8 cellular contexts compared by ENCODE assay signal in genomic region chr7:90346326-90347125, GRCh38. TPM values are rescaled to one million over a fixed set of nuclear protein-coding genes. Genes with fewer than 3 reads are reported as not detected.
DNase-seq lines count a peak whose midpoint lies in the region; ATAC-seq, FAIRE-seq and TF ChIP-seq lines count a peak whose summit lies in the region.

TSS of gene GTPBP10 (plus strand) at chr7:90346716. CDS start at chr7:90346742, 26 bp downstream.

- peaks cover 6% of the 10 kb centered on the region for H3K4me1 ChIP-seq in keratinocyte (ENCODE audit: control insufficient read depth, extremely low read depth, insufficient read depth, low read length)

- H4K20me1 ChIP-seq in keratinocyte (ENCODE audit: control insufficient read depth, extremely low read depth, insufficient read depth, low read length): no peaks in the 10 kb centered on the region

- peak within 1 kb of the TSS; percentile 97 for H3K4me2 ChIP-seq in keratinocyte (ENCODE audit: control insufficient read depth, extremely low read depth, insufficient read depth, low read depth, low read length)

- no peaks in the 10 kb centered on the region for H3K9me1 ChIP-seq in keratinocyte (ENCODE audit: control insufficient read depth, extremely low read depth, insufficient read depth, low read length)

- H3K9ac ChIP-seq in keratinocyte (ENCODE audit: control insufficient read depth, extremely low read depth, insufficient read depth, low read length): peak within 1 kb of the TSS; percentile 96

- H3K4me3 ChIP-seq in keratinocyte (ENCODE audit: control insufficient read depth in 2 of 3, extremely low read depth in 1 of 3, insufficient read depth in 2 of 3, low read depth in 1 of 3, low read length in 3 of 3): peak within 1 kb of the TSS; percentile 80 to 93 (median 88)

- peak; percentile 97 for ATAC-seq in GM19035 (IDR thresholded peaks at IDR 0.05; ENCODE audit: unreplicated experiment)
- peak; percentile 96 for ATAC-seq in HG03354 (IDR thresholded peaks at IDR 0.05; ENCODE audit: poor library complexity, severe bottlenecking, unreplicated experiment)
- ATAC-seq in activated CD4-positive, CD25-positive, alpha-beta regulatory T cell treated with anti-CD3 and anti-CD28 coated beads, Interleukin-2, amount 50 U/mL, for 24 hours: peak; percentile 91 to 94

- peak; percentile 74 for FAIRE-seq in keratinocyte (lab: Jason Lieb, UNC)

- no peaks in the 10 kb centered on the region for H3K9me3 ChIP-seq in keratinocyte (ENCODE audit: control insufficient read depth, low read depth, low read length)

- H3K27me3 ChIP-seq in keratinocyte (ENCODE audit: control insufficient read depth, extremely low read depth, insufficient read depth, low read length): no peaks in the 10 kb centered on the region

- peaks cover 0 to 3% of the 10 kb centered on the region in 2 experiments for H3K36me3 ChIP-seq in keratinocyte (ENCODE audit: control insufficient read depth in 2 of 2, extremely low read depth in 1 of 2, insufficient read depth in 2 of 2, low read length in 2 of 2)

- H3K79me2 ChIP-seq in keratinocyte (ENCODE audit: control insufficient read depth, insufficient read depth, low read length): peaks cover 47% of the 10 kb centered on the region

- peak within 1 kb of the TSS; percentile 94 for H3K27ac ChIP-seq in keratinocyte (ENCODE audit: control insufficient read depth, insufficient read depth, low read length)

- DNase-seq in AML-193 (lab: John Stamatoyannopoulos, UW): peak; percentile 90 to 94
- peak; percentile 88 to 93 for DNase-seq in NCI-H446 (lab: John Stamatoyannopoulos, UW)
- peak; percentile 28 to 76 for DNase-seq in cerebellar nuclear complex (lab: John Stamatoyannopoulos, UW)
- DNase-seq in keratinocyte (ENCODE audit: low read depth, low spot score): peak; percentile 45
- DNase-seq in stimulated activated CD4-positive, alpha-beta T cell treated with anti-CD3 and anti-CD28 coated beads, Interleukin-15, amount 100 ng/mL, for 1 hour (ENCODE audit: low read depth in 1 of 2, low spot score in 1 of 2): peak; percentile 83 to 94

- dilution Hi-C loops in keratinocyte (cut with MboI; ENCODE audit: extremely low pct_ligation_motif_present, low sequenced_read_pairs): no loop called here

- TF ChIP-seq CTCF in keratinocyte (optimal IDR thresholded peaks at IDR 0.05 in 1 of 3, IDR thresholded peaks at IDR 0.05 in 1 of 3, conservative IDR thresholded peaks at IDR 0.05 in 1 of 3; ENCODE audit: extremely low read depth in 1 of 3, insufficient read depth in 2 of 3, low read length in 3 of 3): peak; percentile 82 to 90 (median 83)

- peak within 1 kb of the TSS; percentile 99 for H2AFZ ChIP-seq in keratinocyte (ENCODE audit: control insufficient read depth, low read length)

RNA-seq across cellular contexts. Expression of gene GTPBP10, which starts in this region (rescaled TPM):
- 14.0 to 26.6 TPM (median 17.0 TPM) in 3 replicates for polyA plus RNA-seq in keratinocyte
- 15.5 TPM for polyA plus RNA-seq in keratinocyte (2011; ENCODE audit: low read depth)
- polyA plus RNA-seq in keratinocyte (2011; cell fraction: cytosol; rRNA removed): 14.5 and 27.0 TPM in 2 replicates
- 20.3 and 28.4 TPM in 2 replicates for polyA plus RNA-seq in keratinocyte (2011; cell fraction: nucleus; rRNA removed)
- 13.9 and 20.8 TPM in 2 replicates for polyA plus RNA-seq in keratinocyte (2012; ENCODE audit: low replicate concordance)
- 0.46 to 11.9 TPM (median 6.0 TPM) in 3 replicates for polyA minus RNA-seq in keratinocyte
- polyA minus RNA-seq in keratinocyte (2011; cell fraction: cytosol; rRNA and poly(A)+ RNA removed): 2.7 TPM
- polyA minus RNA-seq in keratinocyte (2011; cell fraction: nucleus; rRNA and poly(A)+ RNA removed): 5.4 and 14.2 TPM in 2 replicates

Comparison
In these comparisons a context has a peak if more than half of its experiments do, and no peak if none do; other contexts are left out.
1. Peak in every context shown above with its lines: DNase-seq, ATAC-seq, H3K4me3 ChIP-seq and H3K27ac ChIP-seq.